20 cellular contexts compared by ENCODE assay signal in genomic region chr11:86453290-86454030, GRCh38.
DNase-seq lines count a peak whose midpoint lies in the region; ATAC-seq and TF ChIP-seq lines count a peak whose summit lies in the region.
"Had no signal": no experiment of that assay in that cellular context is flagged by ENCODE, and none has a peak within 500 bp of the region (broad histone marks: within the 10 kb centered on the region; RNA-seq: fewer than 3 reads in every experiment).

No MANE protein-coding gene starts in this region.

- H3K4me1 Mint-ChIP-seq in neural progenitor cell = peaks cover 11% of the 10 kb centered on the region
- peaks cover 2% of the 10 kb centered on the region for H3K4me1 Mint-ChIP-seq in mesothelial cell of epicardium
- H3K4me1 Mint-ChIP-seq: activated CD4-positive, alpha-beta memory T cell treated with anti-CD3 and anti-CD28 coated beads, Interleukin-2, amount 10 ng/mL, durations not matched to agents 7 days and 5 days had no signal

- no peak overlapping the region for H3K4me3 ChIP-seq in brain microvascular endothelial cell (ENCODE audit: low read depth, low read length)
- no peak overlapping the region for H3K4me3 ChIP-seq in neural progenitor cell
- H3K4me3 ChIP-seq: BLaER1 treated with 17β-estradiol and CSF1 and Interleukin-3, amounts not matched to agents 10 nM and 100 nM; cardiac muscle cell; GM12878; GM23248; left lung; smooth muscle cell; thyroid gland had no signal

- H3K27ac ChIP-seq in brain microvascular endothelial cell = no peak overlapping the region
- H3K27ac ChIP-seq in neural progenitor cell = no peak overlapping the region
- H3K27ac ChIP-seq: BLaER1 treated with 17β-estradiol and CSF1 and Interleukin-3, amounts not matched to agents 10 nM and 100 nM; cardiac muscle cell; GM23248; left lung; parathyroid adenoma; thyroid gland had no signal

- TF ChIP-seq CTCF in GM12872 (IDR thresholded peaks at IDR 0.05; ENCODE audit: insufficient read depth, low read depth, low read length) = peak; percentile 27; the same call in 1 of the 3 replicates
- TF ChIP-seq CTCF in brain microvascular endothelial cell (IDR thresholded peaks at IDR 0.05; ENCODE audit: low read depth, low read length, missing control alignments) = peak; percentile 26
- TF ChIP-seq CTCF in neural progenitor cell (IDR thresholded peaks at IDR 0.05) = peak; percentile 25
- TF ChIP-seq CTCF in mesothelial cell of epicardium (IDR thresholded peaks at IDR 0.05; ENCODE audit: unreplicated experiment) = no peak

- H3F3A ChIP-seq in neural progenitor cell (ENCODE audit: low read depth) = no peaks in the 10 kb centered on the region

- in situ Hi-C loops in brain microvascular endothelial cell (cut with HindIII; ENCODE audit: low pct_ligation_motif_present, low sequenced_read_pairs) = no loop called here

- peaks cover 14% of the 10 kb centered on the region for H3K4me1 ChIP-seq in neural progenitor cell
- H3K4me1 ChIP-seq: parathyroid adenoma had no signal

- H3K9ac ChIP-seq in neural progenitor cell = no peak overlapping the region
- H3K9ac ChIP-seq: BLaER1 treated with 17β-estradiol and CSF1 and Interleukin-3, amounts not matched to agents 10 nM and 100 nM; GM23248; parathyroid adenoma had no signal

- H3K27ac Mint-ChIP-seq in neural progenitor cell (no peak overlapping the region), mesothelial cell of epicardium (no peak overlapping the region)
- H3K27ac Mint-ChIP-seq: activated CD4-positive, alpha-beta memory T cell treated with anti-CD3 and anti-CD28 coated beads, Interleukin-2, amount 10 ng/mL, durations not matched to agents 7 days and 5 days had no signal

- H3K79me2 ChIP-seq in neural progenitor cell (ENCODE audit: low read depth) = no peaks in the 10 kb centered on the region
- H3K79me2 ChIP-seq: parathyroid adenoma had no signal

- H3K36me3 ChIP-seq in brain microvascular endothelial cell (replicated peaks) (no peaks in the 10 kb centered on the region), neural progenitor cell (no peaks in the 10 kb centered on the region)
- H3K36me3 ChIP-seq: BLaER1 treated with 17β-estradiol and CSF1 and Interleukin-3, amounts not matched to agents 10 nM and 100 nM; cardiac muscle cell; left lung; thyroid gland had no signal

- no peak overlapping the region for H3K4me2 ChIP-seq in neural progenitor cell
- H3K4me2 ChIP-seq: BLaER1 treated with 17β-estradiol and CSF1 and Interleukin-3, amounts not matched to agents 10 nM and 100 nM; smooth muscle cell had no signal

- H3K9me3 Mint-ChIP-seq in neural progenitor cell (no peaks in the 10 kb centered on the region), mesothelial cell of epicardium (no peaks in the 10 kb centered on the region)
- H3K9me3 Mint-ChIP-seq: activated CD4-positive, alpha-beta memory T cell treated with anti-CD3 and anti-CD28 coated beads, Interleukin-2, amount 10 ng/mL, durations not matched to agents 7 days and 5 days had no signal

- H3K4me3 Mint-ChIP-seq in neural progenitor cell (no peak overlapping the region), mesothelial cell of epicardium (no peak overlapping the region)
- H3K4me3 Mint-ChIP-seq: activated CD4-positive, alpha-beta memory T cell treated with anti-CD3 and anti-CD28 coated beads, Interleukin-2, amount 10 ng/mL, durations not matched to agents 7 days and 5 days had no signal

- DNase-seq in brain microvascular endothelial cell = no peak
- no peak for DNase-seq in neural progenitor cell (ENCODE audit: low spot score)
- DNase-seq in SK-N-DZ (ENCODE audit: low spot score) = no peak
- DNase-seq in mesothelial cell of epicardium (ENCODE audit: low spot score in 2 of 2, unreplicated experiment in 2 of 2) = no peak
- DNase-seq: activated CD4-positive, alpha-beta memory T cell treated with anti-CD3 and anti-CD28 coated beads, Interleukin-2, amount 10 ng/mL, durations not matched to agents 7 days and 5 days; activated T-cell treated with anti-CD3 and anti-CD28 coated beads, Interleukin-2, amount 50 U/mL, for 48 hours; effector CD8-positive, alpha-beta T cell; GM23248; NCI-H2081; NCI-H526; thyroid gland had no signal

- H3K9me3 ChIP-seq in neural progenitor cell (ENCODE audit: low read depth) = no peaks in the 10 kb centered on the region
- H3K9me3 ChIP-seq: left lung, thyroid gland had no signal

- H3K27me3 ChIP-seq in brain microvascular endothelial cell (replicated peaks) (no peaks in the 10 kb centered on the region), neural progenitor cell (no peaks in the 10 kb centered on the region)
- H3K27me3 ChIP-seq: BLaER1 treated with 17β-estradiol and CSF1 and Interleukin-3, amounts not matched to agents 10 nM and 100 nM; cardiac muscle cell; left lung; thyroid gland had no signal

- H3K36me3 Mint-ChIP-seq in neural progenitor cell (no peaks in the 10 kb centered on the region), mesothelial cell of epicardium (no peaks in the 10 kb centered on the region)

- no peak overlapping the region for H2AFZ ChIP-seq in neural progenitor cell (replicated peaks)
- H2AFZ ChIP-seq: GM23248, parathyroid adenoma had no signal

- H3K27me3 Mint-ChIP-seq in neural progenitor cell (ENCODE audit: insufficient read depth, low read depth) = peaks cover 4% of the 10 kb centered on the region
- no peaks in the 10 kb centered on the region for H3K27me3 Mint-ChIP-seq in mesothelial cell of epicardium (ENCODE audit: low read depth)
- H3K27me3 Mint-ChIP-seq: activated CD4-positive, alpha-beta memory T cell treated with anti-CD3 and anti-CD28 coated beads, Interleukin-2, amount 10 ng/mL, durations not matched to agents 7 days and 5 days had no signal

- ATAC-seq in HG02885 (IDR thresholded peaks at IDR 0.05; ENCODE audit: poor library complexity, unreplicated experiment) (peak; percentile 40), HG03139 (IDR thresholded peaks at IDR 0.05; ENCODE audit: unreplicated experiment) (no peak)
- ATAC-seq: GM12878, left lung had no signal

- H4K20me1 ChIP-seq in neural progenitor cell (ENCODE audit: low read depth) = no peaks in the 10 kb centered on the region
- H4K20me1 ChIP-seq: BLaER1 treated with 17β-estradiol and CSF1 and Interleukin-3, amounts not matched to agents 10 nM and 100 nM had no signal
